ENCODE assay signal across 21 cellular contexts in genomic region chr2:101107246-101107645, GRCh38.
"Had no signal": no experiment of that assay in that cellular context is flagged by ENCODE, and none has a peak within 500 bp of the region (broad histone marks: within the 10 kb centered on the region; RNA-seq: fewer than 3 reads in every experiment).

No MANE protein-coding gene starts in this region.

- H3K27ac Mint-ChIP-seq: activated CD4-positive, alpha-beta T cell treated with anti-CD3 and anti-CD28 coated beads, Interleukin-2, amount 10 ng/mL, durations not matched to agents 7 days and 5 days; activated naive CD4-positive, alpha-beta T cell treated with anti-CD3 and anti-CD28 coated beads, Interleukin-2, amount 50 U/mL, for 24 hours; mesothelial cell of epicardium; nephron progenitor cell; stimulated activated naive CD8-positive, alpha-beta T cell treated with anti-CD3 and anti-CD28 coated beads, Interleukin-15, amount 100 ng/mL, for 72 hours; T-helper 2 cell treated with Interferon-gamma antibody and Interleukin-4, amounts not matched to agents 5 μg/mL and 100 μg/mL, for 36 hours had no signal

- H3K36me3 ChIP-seq: breast epithelium, esophagus squamous epithelium had no signal

- ATAC-seq: activated CD4-positive, CD25-positive, alpha-beta regulatory T cell treated with anti-CD3 and anti-CD28 coated beads, Interleukin-2, amount 50 U/mL, for 24 hours; stimulated activated naive CD8-positive, alpha-beta T cell treated with anti-CD3 and anti-CD28 coated beads, Interleukin-15, amount 100 ng/mL, for 72 hours had no signal

- DNase-seq: activated CD4-positive, alpha-beta T cell treated with anti-CD3 and anti-CD28 coated beads, Interleukin-2, amount 10 ng/mL, durations not matched to agents 7 days and 5 days; activated CD8-positive, alpha-beta memory T cell treated with anti-CD3 and anti-CD28 coated beads for 24 hours; activated CD8-positive, alpha-beta memory T cell treated with anti-CD3 and anti-CD28 coated beads, Interleukin-2, amount 50 U/mL, for 48 hours; activated effector memory CD4-positive, alpha-beta T cell treated with Interleukin-2 at 50 U/mL for 16 hours; activated T-cell treated with anti-CD3 and anti-CD28 coated beads, Interleukin-2, amount 50 U/mL, for 48 hours; cerebellar nuclear complex; effector CD4-positive, alpha-beta T cell; esophagus squamous epithelium; hypothalamus; islet precursor cell; nephron progenitor cell; nucleus accumbens; stimulated activated CD4-positive, alpha-beta T cell treated with anti-CD3 and anti-CD28 coated beads, Interleukin-15, amount 100 ng/mL, for 24 hours; stimulated activated CD4-positive, alpha-beta T cell treated with anti-CD3 and anti-CD28 coated beads, Interleukin-2, amount 100 ng/mL, for 48 hours; stimulated activated naive CD8-positive, alpha-beta T cell treated with anti-CD3 and anti-CD28 coated beads, Interleukin-15, amount 100 ng/mL, for 72 hours had no signal

- H3K27ac ChIP-seq: breast epithelium, esophagus squamous epithelium, SK-N-MC had no signal

- H3K4me1 Mint-ChIP-seq: activated CD4-positive, alpha-beta T cell treated with anti-CD3 and anti-CD28 coated beads, Interleukin-2, amount 10 ng/mL, durations not matched to agents 7 days and 5 days; activated naive CD4-positive, alpha-beta T cell treated with anti-CD3 and anti-CD28 coated beads, Interleukin-2, amount 50 U/mL, for 24 hours; stimulated activated naive CD8-positive, alpha-beta T cell treated with anti-CD3 and anti-CD28 coated beads, Interleukin-15, amount 100 ng/mL, for 72 hours had no signal

- H3K27me3 Mint-ChIP-seq: activated CD4-positive, alpha-beta T cell treated with anti-CD3 and anti-CD28 coated beads, Interleukin-2, amount 10 ng/mL, durations not matched to agents 7 days and 5 days; activated naive CD4-positive, alpha-beta T cell treated with anti-CD3 and anti-CD28 coated beads, Interleukin-2, amount 50 U/mL, for 24 hours; stimulated activated naive CD8-positive, alpha-beta T cell treated with anti-CD3 and anti-CD28 coated beads, Interleukin-15, amount 100 ng/mL, for 72 hours had no signal

- H3K4me3 ChIP-seq: breast epithelium, esophagus squamous epithelium, SK-N-MC had no signal

- H3K27me3 ChIP-seq: breast epithelium, esophagus squamous epithelium had no signal

- H3K4me3 Mint-ChIP-seq: activated CD4-positive, alpha-beta T cell treated with anti-CD3 and anti-CD28 coated beads, Interleukin-2, amount 10 ng/mL, durations not matched to agents 7 days and 5 days; activated naive CD4-positive, alpha-beta T cell treated with anti-CD3 and anti-CD28 coated beads, Interleukin-2, amount 50 U/mL, for 24 hours; mesothelial cell of epicardium; nephron progenitor cell; stimulated activated naive CD8-positive, alpha-beta T cell treated with anti-CD3 and anti-CD28 coated beads, Interleukin-15, amount 100 ng/mL, for 72 hours; T-helper 2 cell treated with Interferon-gamma antibody and Interleukin-4, amounts not matched to agents 5 μg/mL and 100 μg/mL, for 36 hours had no signal
